ENCODE assay signal across 35 cellular contexts in the genomic region with DNA sequence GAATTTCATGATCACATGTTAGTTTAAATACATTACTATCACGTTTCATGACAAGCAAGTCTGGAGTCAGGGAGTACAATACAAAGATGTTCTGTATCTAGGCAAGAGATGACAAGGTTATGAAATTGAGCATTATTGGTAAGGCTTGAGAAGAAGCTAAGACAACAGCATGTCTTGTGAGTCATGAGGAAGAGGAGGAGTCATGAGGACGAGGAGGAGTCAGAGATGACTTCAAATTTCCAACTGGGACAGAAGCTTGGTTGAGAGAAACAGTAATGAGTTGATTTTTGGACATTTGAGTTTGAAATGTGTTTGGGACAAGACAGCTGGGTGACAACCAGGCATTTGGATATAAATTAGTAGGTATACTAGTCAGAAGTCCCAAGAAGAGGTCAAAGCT. TPM values are rescaled to one million over a fixed set of nuclear protein-coding genes. Genes with fewer than 3 reads are reported as not detected.
DNase-seq lines count a peak whose midpoint lies in the region; ATAC-seq, FAIRE-seq and TF ChIP-seq lines count a peak whose summit lies in the region.
"Had no signal": no experiment of that assay in that cellular context is flagged by ENCODE, and none has a peak within 500 bp of the region (broad histone marks: within the 10 kb centered on the region; RNA-seq: fewer than 3 reads in every experiment).

No MANE protein-coding gene starts in this region.

- no peak overlapping the region for H3K27ac Mint-ChIP-seq in activated CD4-positive, alpha-beta T cell treated with anti-CD3 and anti-CD28 coated beads, Interleukin-2, amount 10 ng/mL, durations not matched to agents 24 days and 14 days
- H3K27ac Mint-ChIP-seq: CD8-positive, alpha-beta T cell; nephron had no signal

- no peak for TF ChIP-seq CTCF in mammary epithelial cell (conservative IDR thresholded peaks at IDR 0.05 in 1 of 2, IDR thresholded peaks at IDR 0.05 in 1 of 2; ENCODE audit: extremely low read depth in 1 of 2, insufficient read depth in 1 of 2, low read depth in 1 of 2, low read length in 2 of 2)
- no peak for TF ChIP-seq CTCF in keratinocyte (optimal IDR thresholded peaks at IDR 0.05 in 1 of 3, IDR thresholded peaks at IDR 0.05 in 1 of 3, conservative IDR thresholded peaks at IDR 0.05 in 1 of 3; ENCODE audit: extremely low read depth in 1 of 3, insufficient read depth in 2 of 3, low read length in 3 of 3)

- H3K9me1 ChIP-seq in keratinocyte (ENCODE audit: control insufficient read depth, extremely low read depth, insufficient read depth, low read length): no peaks in the 10 kb centered on the region

- WGBS in mammary epithelial cell (ENCODE audit: low coverage, missing lambda C conversion rate): 100% methylated on average over 1 of the region's 2 CpGs

- H4K20me1 ChIP-seq in mammary epithelial cell (ENCODE audit: insufficient read depth, low read length): no peaks in the 10 kb centered on the region
- no peaks in the 10 kb centered on the region for H4K20me1 ChIP-seq in keratinocyte (ENCODE audit: control insufficient read depth, extremely low read depth, insufficient read depth, low read length)

- H3K4me2 ChIP-seq in mammary epithelial cell (ENCODE audit: insufficient read depth, low read depth, low read length) (no peak overlapping the region), keratinocyte (ENCODE audit: control insufficient read depth, extremely low read depth, insufficient read depth, low read depth, low read length) (no peak overlapping the region)
- H3K4me2 ChIP-seq: smooth muscle cell had no signal

- H2AFZ ChIP-seq in mammary epithelial cell (ENCODE audit: low read depth, low read length) (no peak overlapping the region), keratinocyte (ENCODE audit: control insufficient read depth, low read length) (no peak overlapping the region)

- intact Hi-C loops in activated CD4-positive, alpha-beta T cell treated with anti-CD3 and anti-CD28 coated beads, Interleukin-2, amount 10 ng/mL, durations not matched to agents 24 days and 14 days (cut with micrococcal nuclease): no loop called here
- intact Hi-C loops in mammary epithelial cell (cut with micrococcal nuclease) (no loop called here), left ventricle myocardium superior (cut with micrococcal nuclease) (no loop called here)

- H3K4me3 Mint-ChIP-seq in activated CD4-positive, alpha-beta T cell treated with anti-CD3 and anti-CD28 coated beads, Interleukin-2, amount 10 ng/mL, durations not matched to agents 24 days and 14 days: no peak overlapping the region
- H3K4me3 Mint-ChIP-seq: CD8-positive, alpha-beta T cell; nephron had no signal

- H3K36me3 ChIP-seq in mammary epithelial cell (ENCODE audit: insufficient read depth, low read length) (no peaks in the 10 kb centered on the region), keratinocyte (ENCODE audit: control insufficient read depth in 2 of 2, extremely low read depth in 1 of 2, insufficient read depth in 2 of 2, low read length in 2 of 2) (no peaks in the 10 kb centered on the region)
- H3K36me3 ChIP-seq: gastrocnemius medialis, ovary had no signal

- dilution Hi-C loops in mammary epithelial cell (cut with HindIII; ENCODE audit: low sequenced_read_pairs): no loop called here
- dilution Hi-C loops in keratinocyte (cut with MboI; ENCODE audit: extremely low pct_ligation_motif_present, low sequenced_read_pairs): no loop called here

- H3K27me3 Mint-ChIP-seq in activated CD4-positive, alpha-beta T cell treated with anti-CD3 and anti-CD28 coated beads, Interleukin-2, amount 10 ng/mL, durations not matched to agents 24 days and 14 days: no peaks in the 10 kb centered on the region

- H3K4me1 Mint-ChIP-seq in activated CD4-positive, alpha-beta T cell treated with anti-CD3 and anti-CD28 coated beads, Interleukin-2, amount 10 ng/mL, durations not matched to agents 24 days and 14 days: peaks cover 2% of the 10 kb centered on the region

- H3K9ac ChIP-seq in mammary epithelial cell (ENCODE audit: insufficient read depth, low read length) (no peak overlapping the region), keratinocyte (ENCODE audit: control insufficient read depth, extremely low read depth, insufficient read depth, low read length) (no peak overlapping the region)

- H3K27ac ChIP-seq in mammary epithelial cell (ENCODE audit: insufficient read depth, low read depth, low read length) (no peak overlapping the region), keratinocyte (ENCODE audit: control insufficient read depth, insufficient read depth, low read length) (no peak overlapping the region)
- H3K27ac ChIP-seq: dorsolateral prefrontal cortex, gastrocnemius medialis, ovary, VCaP had no signal

- H3K4me1 ChIP-seq in mammary epithelial cell (ENCODE audit: insufficient read depth, low read length) (no peaks in the 10 kb centered on the region), keratinocyte (ENCODE audit: control insufficient read depth, extremely low read depth, insufficient read depth, low read length) (no peaks in the 10 kb centered on the region)
- H3K4me1 ChIP-seq: gastrocnemius medialis had no signal

- peak; percentile 46 for FAIRE-seq in keratinocyte (lab: Jason Lieb, UNC)
- FAIRE-seq: endothelial cell of umbilical vein, HepG2 had no signal

- no TSS peak for BruUV-seq in mammary epithelial cell (replicated peaks; lab: Mats Ljungman, UMichigan)

- no peaks in the 10 kb centered on the region for H3K27me3 ChIP-seq in mammary epithelial cell (ENCODE audit: insufficient read depth, low read length)
- peaks cover 7% of the 10 kb centered on the region for H3K27me3 ChIP-seq in keratinocyte (ENCODE audit: control insufficient read depth, extremely low read depth, insufficient read depth, low read length)
- H3K27me3 ChIP-seq: dorsolateral prefrontal cortex, gastrocnemius medialis, ovary had no signal

- H3K36me3 Mint-ChIP-seq in activated CD4-positive, alpha-beta T cell treated with anti-CD3 and anti-CD28 coated beads, Interleukin-2, amount 10 ng/mL, durations not matched to agents 24 days and 14 days (ENCODE audit: low read depth): no peaks in the 10 kb centered on the region
- H3K36me3 Mint-ChIP-seq: CD8-positive, alpha-beta T cell had no signal

- DNase-seq in activated CD4-positive, alpha-beta T cell treated with anti-CD3 and anti-CD28 coated beads, Interleukin-2, amount 10 ng/mL, durations not matched to agents 24 days and 14 days: peak; percentile 18
- DNase-seq in activated CD4-positive, alpha-beta T cell treated with anti-CD3 and anti-CD28 coated beads for 48 hours: no peak
- DNase-seq in HT1080 (ENCODE audit: low read depth): peak; percentile 26
- DNase-seq in mammary epithelial cell: peak; percentile 27
- DNase-seq in keratinocyte (ENCODE audit: low read depth, low spot score): no peak
- DNase-seq in left ventricle myocardium superior: no peak
- DNase-seq: 8988T; activated gamma-delta T cell treated with Interleukin-2 at 50 U/mL for 16 hours; AML-193; amygdala; CD8-positive, alpha-beta T cell; central memory CD4-positive, alpha-beta T cell; dorsolateral prefrontal cortex; gastrocnemius medialis; GDM1; hippocampal formation; NCI-H1417 treated with DMSO at 0.1 percent for 48 hours; NCI-H2081 treated with DMSO at 0.1 percent for 48 hours; NCI-H345; NCI-H82; ovary; retina had no signal

- H3K9me3 ChIP-seq in mammary epithelial cell (replicated peaks; ENCODE audit: insufficient read depth, low read length): no peaks in the 10 kb centered on the region
- H3K9me3 ChIP-seq in keratinocyte (ENCODE audit: control insufficient read depth, low read depth, low read length): no peaks in the 10 kb centered on the region
- H3K9me3 ChIP-seq: gastrocnemius medialis, ovary had no signal

- in situ Hi-C loops in mammary epithelial cell (cut with MboI; ENCODE audit: low sequenced_read_pairs in 2 of 2): no loop called here

- CTCF ChIA-PET in mammary epithelial cell (lab: Charles Lee; ENCODE audit: low non-redundant PET): no interaction called here

- no peak for ATAC-seq in left ventricle myocardium superior
- ATAC-seq in GM18502 (IDR thresholded peaks at IDR 0.05; ENCODE audit: poor library complexity, unreplicated experiment): no peak
- no peak for ATAC-seq in HG02588 (IDR thresholded peaks at IDR 0.05; ENCODE audit: unreplicated experiment)
- ATAC-seq: CD8-positive, alpha-beta T cell; gastrocnemius medialis; HepG2; SK-N-SH treated with all-trans-retinoic acid at 6 μM for 48 hours had no signal

- H3K9me3 Mint-ChIP-seq in activated CD4-positive, alpha-beta T cell treated with anti-CD3 and anti-CD28 coated beads, Interleukin-2, amount 10 ng/mL, durations not matched to agents 24 days and 14 days: no peaks in the 10 kb centered on the region
- H3K9me3 Mint-ChIP-seq: CD8-positive, alpha-beta T cell had no signal

- H3K4me3 ChIP-seq in mammary epithelial cell (replicated peaks in 1 of 3; ENCODE audit: insufficient read depth in 1 of 3, low read depth in 2 of 3, low read length in 3 of 3) (no peak overlapping the region), keratinocyte (ENCODE audit: control insufficient read depth in 2 of 3, extremely low read depth in 1 of 3, insufficient read depth in 2 of 3, low read depth in 1 of 3, low read length in 3 of 3) (no peak overlapping the region)
- H3K4me3 ChIP-seq: dorsolateral prefrontal cortex, gastrocnemius medialis, ovary, smooth muscle cell had no signal

- H3K79me2 ChIP-seq in mammary epithelial cell (ENCODE audit: insufficient read depth, low read length) (no peaks in the 10 kb centered on the region), keratinocyte (ENCODE audit: control insufficient read depth, insufficient read depth, low read length) (no peaks in the 10 kb centered on the region)

RNA-seq across cellular contexts. Expression of a gene that starts 4.3 kb away (rescaled TPM):
- not detected in 2 replicates for total RNA-seq in activated CD4-positive, alpha-beta T cell treated with anti-CD3 and anti-CD28 coated beads, Interleukin-2, amount 10 ng/mL, durations not matched to agents 24 days and 14 days
- not detected in 2 replicates for total RNA-seq in HT1080 (2014; rRNA removed; shearing (Covaris generic))
- not detected in 2 replicates for polyA plus RNA-seq in HT1080 (2015; cell fraction: cytosol; rRNA removed)
- not detected in 2 replicates for polyA plus RNA-seq in HT1080 (2015; cell fraction: nucleus; rRNA removed)
- total RNA-seq in mammary epithelial cell: not detected
- not detected for polyA plus RNA-seq in mammary epithelial cell
- polyA minus RNA-seq in mammary epithelial cell: not detected
- not detected in 3 replicates for polyA plus RNA-seq in keratinocyte
- polyA plus RNA-seq in keratinocyte (2011; ENCODE audit: low read depth): not detected
- not detected in 2 replicates for polyA plus RNA-seq in keratinocyte (2011; cell fraction: cytosol; rRNA removed)
- not detected in 2 replicates for polyA plus RNA-seq in keratinocyte (2011; cell fraction: nucleus; rRNA removed)
- not detected in 2 replicates for polyA plus RNA-seq in keratinocyte (2012; ENCODE audit: low replicate concordance)
- not detected in 3 replicates for polyA minus RNA-seq in keratinocyte
- not detected for polyA minus RNA-seq in keratinocyte (2011; cell fraction: cytosol; rRNA and poly(A)+ RNA removed)
- not detected in 2 replicates for polyA minus RNA-seq in keratinocyte (2011; cell fraction: nucleus; rRNA and poly(A)+ RNA removed)
- total RNA-seq in left ventricle myocardium superior: 1.2 TPM
- total RNA-seq: CD8-positive, alpha-beta T cell; endothelial cell of umbilical vein; gastrocnemius medialis; HepG2; liver; mononuclear cell; ovary; smooth muscle cell; T-helper 2 cell treated with Interferon-gamma antibody and Interleukin-4, amounts not matched to agents 100 ng/mL and 5 ng/mL, for 36 hours; temporal lobe; urinary bladder had no signal
- polyA plus RNA-seq: endothelial cell of umbilical vein, HepG2, liver, ovary, smooth muscle cell, urinary bladder had no signal

Comparison
In these comparisons a context has a peak if more than half of its experiments do, and no peak if none do; other contexts are left out.
1. DNase-seq: peak in activated CD4-positive, alpha-beta T cell treated with anti-CD3 and anti-CD28 coated beads, Interleukin-2, amount 10 ng/mL, durations not matched to agents 24 days and 14 days (single experiment), HT1080 (single experiment) and mammary epithelial cell (single experiment); none in activated CD4-positive, alpha-beta T cell treated with anti-CD3 and anti-CD28 coated beads for 48 hours (single experiment), keratinocyte (single experiment) and left ventricle myocardium superior (single experiment).